9 cellular contexts compared by ENCODE assay signal in the genomic region with DNA sequence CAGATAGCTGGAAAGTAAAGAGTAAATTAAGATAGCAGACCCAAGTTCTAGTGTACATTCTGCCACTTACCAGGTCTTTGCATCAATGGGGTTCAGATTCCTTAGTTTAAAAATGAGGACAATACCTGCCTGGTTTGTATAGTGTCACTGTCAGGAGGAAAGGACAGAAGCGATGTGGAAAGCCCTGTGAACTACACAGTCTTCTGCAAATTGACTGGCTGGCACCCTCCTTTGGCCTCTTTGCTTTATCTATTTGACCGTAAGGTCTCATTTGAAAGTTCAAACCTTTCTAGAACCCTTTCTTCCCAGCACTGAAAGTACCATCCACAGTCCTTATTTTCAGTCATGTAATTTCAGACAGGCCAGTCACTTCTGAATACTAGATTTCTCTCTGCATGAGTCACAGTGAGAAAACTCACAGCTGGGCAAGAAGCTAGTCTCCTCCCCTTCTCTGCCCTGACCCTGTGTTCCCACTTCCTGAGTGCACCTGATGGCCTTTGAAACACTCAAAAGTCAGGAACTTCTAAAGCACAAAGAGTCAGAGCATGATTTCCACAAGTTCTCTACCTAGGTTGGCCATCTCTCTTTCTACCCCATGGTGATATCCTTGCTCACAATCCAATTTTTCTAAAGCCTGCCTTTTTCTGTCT.
DNase-seq lines count a peak whose midpoint lies in the region; ATAC-seq lines count a peak whose summit lies in the region.
"Had no signal": no experiment of that assay in that cellular context is flagged by ENCODE, and none has a peak within 500 bp of the region (broad histone marks: within the 10 kb centered on the region; RNA-seq: fewer than 3 reads in every experiment).

No MANE protein-coding gene starts in this region.

- H3K36me3 Mint-ChIP-seq in stimulated activated naive B cell treated with anti-CD40 and anti-IgM and Interleukin-4, amounts not matched to agents 10 μg/mL and 1 μg/mL and 100 μg/mL, for 72 hours, result no peaks in the 10 kb centered on the region
- H3K36me3 Mint-ChIP-seq: memory B cell had no signal

- H3K4me3 Mint-ChIP-seq in stimulated activated naive B cell treated with anti-CD40 and anti-IgM and Interleukin-4, amounts not matched to agents 10 μg/mL and 1 μg/mL and 100 μg/mL, for 72 hours, result no peak overlapping the region
- H3K4me3 Mint-ChIP-seq: memory B cell had no signal

- DNase-seq in amniotic stem cell (lab: John Stamatoyannopoulos, UW) (peak; percentile 1), germinal center (ENCODE audit: low spot score) (no peak), activated gamma-delta T cell treated with Interleukin-2 at 50 U/mL for 16 hours (no peak)
- no peak for DNase-seq in stimulated activated naive B cell treated with anti-CD40 and anti-IgM and Interleukin-4, amounts not matched to agents 10 μg/mL and 1 μg/mL and 100 μg/mL, for 72 hours
- no peak for DNase-seq in stimulated activated CD4-positive, alpha-beta T cell treated with anti-CD3 and anti-CD28 coated beads, Interleukin-4, amount 100 ng/mL, for 24 hours
- DNase-seq: Kasumi-1 had no signal

- ATAC-seq in GM19328 (IDR thresholded peaks at IDR 0.05; ENCODE audit: unreplicated experiment), result peak; percentile 96
- ATAC-seq in HG03060 (IDR thresholded peaks at IDR 0.05; ENCODE audit: low read depth, unreplicated experiment), result peak; percentile 94
- ATAC-seq in stimulated activated naive B cell treated with anti-CD40 and anti-IgM and Interleukin-4, amounts not matched to agents 10 μg/mL and 1 μg/mL and 100 μg/mL, for 72 hours (replicated peaks), result peak; percentile 44 to 56

- H3K27me3 Mint-ChIP-seq in stimulated activated naive B cell treated with anti-CD40 and anti-IgM and Interleukin-4, amounts not matched to agents 10 μg/mL and 1 μg/mL and 100 μg/mL, for 72 hours, result peaks cover 0 to 4% of the 10 kb centered on the region in 2 donors
- H3K27me3 Mint-ChIP-seq: memory B cell had no signal

- peaks cover 2 to 6% of the 10 kb centered on the region in 2 donors for H3K9me3 Mint-ChIP-seq in stimulated activated naive B cell treated with anti-CD40 and anti-IgM and Interleukin-4, amounts not matched to agents 10 μg/mL and 1 μg/mL and 100 μg/mL, for 72 hours

- H3K27ac Mint-ChIP-seq in stimulated activated naive B cell treated with anti-CD40 and anti-IgM and Interleukin-4, amounts not matched to agents 10 μg/mL and 1 μg/mL and 100 μg/mL, for 72 hours, result no peak overlapping the region
- H3K27ac Mint-ChIP-seq: memory B cell had no signal

- no peaks in the 10 kb centered on the region for H3K4me1 Mint-ChIP-seq in stimulated activated naive B cell treated with anti-CD40 and anti-IgM and Interleukin-4, amounts not matched to agents 10 μg/mL and 1 μg/mL and 100 μg/mL, for 72 hours
- H3K4me1 Mint-ChIP-seq: memory B cell had no signal
